In genomic region chr21:43359081-43359822, GRCh38 we compare ENCODE assay signal across 16 cellular contexts.
A peak's percentile ranks its signal among the peaks of the same experiment; 100 is the strongest.
DNase-seq lines count a peak whose midpoint lies in the region; ATAC-seq and TF ChIP-seq lines count a peak whose summit lies in the region.
"Had no signal": no experiment of that assay in that cellular context is flagged by ENCODE, and none has a peak within 500 bp of the region (broad histone marks: within the 10 kb centered on the region; RNA-seq: fewer than 3 reads in every experiment).

No MANE protein-coding gene starts in this region.

- no peak for TF ChIP-seq CTCF in VCaP (conservative IDR thresholded peaks at IDR 0.05)
- TF ChIP-seq CTCF in nephron (IDR thresholded peaks at IDR 0.05; ENCODE audit: unreplicated experiment in 3 of 3): no peak
- TF ChIP-seq CTCF in osteoblast (IDR thresholded peaks at IDR 0.05; ENCODE audit: extremely low read depth, low read depth, low read length): no peak

- no peaks in the 10 kb centered on the region for H3K36me3 ChIP-seq in osteoblast (ENCODE audit: insufficient read depth, low read length)
- H3K36me3 ChIP-seq: neutrophil, upper lobe of left lung, WERI-Rb-1 had no signal

- no peak overlapping the region for H3K4me2 ChIP-seq in osteoblast (ENCODE audit: insufficient read depth, low read length)

- no peaks in the 10 kb centered on the region for H3K36me3 Mint-ChIP-seq in nephron (ENCODE audit: low read depth)
- H3K36me3 Mint-ChIP-seq: T-cell had no signal

- H3K9me3 Mint-ChIP-seq in nephron: no peaks in the 10 kb centered on the region
- H3K9me3 Mint-ChIP-seq: activated T-helper 2 cell treated with anti-CD3 and anti-CD28 coated beads, Interferon-gamma antibody, Interleukin-2, Interleukin-4, amounts not matched to agents 10 μg/mL and 5 μg/mL and 100 μg/mL, durations not matched to agents 14 hours and 24 hours and 36 hours; stimulated activated naive CD8-positive, alpha-beta T cell treated with anti-CD3 and anti-CD28 coated beads, Interleukin-15, Interleukin-2, amounts not matched to agents 100 ng/mL and 50 ng/mL, for 24 hours; T-cell had no signal

- H3K27me3 Mint-ChIP-seq in nephron (ENCODE audit: low read depth): peaks cover 38% of the 10 kb centered on the region
- H3K27me3 Mint-ChIP-seq: stimulated activated naive CD8-positive, alpha-beta T cell treated with anti-CD3 and anti-CD28 coated beads, Interleukin-15, Interleukin-2, amounts not matched to agents 100 ng/mL and 50 ng/mL, for 24 hours; T-cell had no signal

- H4K20me1 ChIP-seq in osteoblast (ENCODE audit: insufficient read depth, low read length): no peaks in the 10 kb centered on the region

- H3K27ac Mint-ChIP-seq in nephron: peak overlapping the region in 2 of 3 experiments; percentile 38 to 46
- H3K27ac Mint-ChIP-seq: activated T-helper 2 cell treated with anti-CD3 and anti-CD28 coated beads, Interferon-gamma antibody, Interleukin-2, Interleukin-4, amounts not matched to agents 10 μg/mL and 5 μg/mL and 100 μg/mL, durations not matched to agents 14 hours and 24 hours and 36 hours; stimulated activated naive CD8-positive, alpha-beta T cell treated with anti-CD3 and anti-CD28 coated beads, Interleukin-15, Interleukin-2, amounts not matched to agents 100 ng/mL and 50 ng/mL, for 24 hours had no signal

- H3K27me3 ChIP-seq in osteoblast (ENCODE audit: insufficient read depth, low read length): peaks cover 4% of the 10 kb centered on the region
- H3K27me3 ChIP-seq: upper lobe of left lung had no signal

- no peak overlapping the region for H2AFZ ChIP-seq in osteoblast (ENCODE audit: low read length)

- no peak overlapping the region for H3K4me3 ChIP-seq in osteoblast (ENCODE audit: insufficient read depth, low read length)
- H3K4me3 ChIP-seq: upper lobe of left lung had no signal

- H3K4me3 Mint-ChIP-seq in nephron: peak overlapping the region in 1 of 3 experiments; percentile 14
- H3K4me3 Mint-ChIP-seq: stimulated activated naive CD8-positive, alpha-beta T cell treated with anti-CD3 and anti-CD28 coated beads, Interleukin-15, Interleukin-2, amounts not matched to agents 100 ng/mL and 50 ng/mL, for 24 hours; T-cell had no signal

- H3K4me1 ChIP-seq in osteoblast (ENCODE audit: insufficient read depth, low read length): no peaks in the 10 kb centered on the region

- no peak for ATAC-seq in HG03442 (IDR thresholded peaks at IDR 0.05; ENCODE audit: unreplicated experiment)
- ATAC-seq: T-cell had no signal

- H3K4me1 Mint-ChIP-seq in nephron: peaks cover 52% of the 10 kb centered on the region

- H3K79me2 ChIP-seq in osteoblast (ENCODE audit: insufficient read depth, low read length): no peaks in the 10 kb centered on the region

- H3K27ac ChIP-seq in VCaP (peak overlapping the region; percentile 25; the same call in 1 of the 2 replicates), osteoblast (ENCODE audit: low read depth, low read length) (no peak overlapping the region)
- H3K27ac ChIP-seq: neutrophil, upper lobe of left lung, WERI-Rb-1 had no signal

- DNase-seq in NCI-H748 (lab: John Stamatoyannopoulos, UW; ENCODE audit: unreplicated experiment) (peak; percentile 5), NCI-H748 treated with DMSO at 0.1 percent for 48 hours (lab: John Stamatoyannopoulos, UW) (no peak), MV-4-11 (lab: John Stamatoyannopoulos, UW) (peak; percentile 17), islet precursor cell (no peak), osteoblast (ENCODE audit: insufficient read length, low spot score, missing footprints) (no peak)
- DNase-seq: mesendoderm, NCI-H2081 treated with DMSO at 0.1 percent for 48 hours, T-cell, WERI-Rb-1 had no signal

- no peaks in the 10 kb centered on the region for H3K9me3 ChIP-seq in osteoblast (ENCODE audit: low read depth, low read length)
- H3K9me3 ChIP-seq: neutrophil, upper lobe of left lung had no signal

Comparison
In these comparisons a context has a peak if more than half of its experiments do, and no peak if none do; other contexts are left out.
1. DNase-seq: peak in NCI-H748 (single experiment) and MV-4-11 (single experiment); none in NCI-H748 treated with DMSO at 0.1 percent for 48 hours (single experiment), islet precursor cell (single experiment) and osteoblast (single experiment).